Comparison of ENCODE assay signal across 8 cellular contexts in the genomic region with DNA sequence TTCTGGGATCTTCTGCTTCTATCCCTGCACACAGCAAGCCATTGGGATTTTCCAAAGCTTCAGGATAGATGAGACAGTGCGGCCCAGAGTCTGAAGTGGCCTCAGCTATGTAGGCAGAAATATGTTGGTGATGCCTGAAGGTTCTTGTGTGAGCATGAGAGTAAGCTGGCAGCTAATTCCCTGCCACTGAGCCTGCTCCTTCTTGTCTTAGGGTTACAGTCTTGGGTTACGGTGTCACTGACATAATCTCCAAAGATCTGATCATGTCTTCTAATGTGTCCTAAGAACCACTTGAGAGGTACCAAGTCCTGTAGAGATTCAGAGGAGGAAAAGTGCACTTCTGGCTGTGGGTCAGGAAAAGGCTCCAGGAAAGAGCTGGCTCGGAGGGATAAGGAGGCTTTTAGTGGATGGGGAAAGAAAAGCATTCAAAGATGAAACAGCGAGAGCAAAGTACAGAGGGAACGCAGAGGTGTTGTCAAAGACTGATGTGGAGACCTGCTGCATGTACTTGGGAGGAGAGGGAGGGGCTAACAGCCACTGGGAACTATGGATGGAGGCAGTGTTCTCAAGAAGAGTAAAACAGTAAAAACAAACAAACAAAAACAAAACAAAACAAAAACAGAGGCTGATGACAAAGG.
"Had no signal": no experiment of that assay in that cellular context is flagged by ENCODE, and none has a peak within 500 bp of the region (broad histone marks: within the 10 kb centered on the region; RNA-seq: fewer than 3 reads in every experiment).

No MANE protein-coding gene starts in this region.

- H3K36me3 ChIP-seq: esophagus squamous epithelium, tibial nerve, uterus had no signal

- H3K27me3 ChIP-seq: esophagus squamous epithelium, tibial nerve, uterus had no signal

- DNase-seq: activated CD4-positive, alpha-beta T cell treated with anti-CD3 and anti-CD28 coated beads, Interleukin-2, amount 50 U/mL, for 1 hour; amniotic stem cell; effector CD8-positive, alpha-beta T cell; esophagus squamous epithelium; left cardiac atrium; uterus had no signal

- H3K9me3 ChIP-seq: esophagus squamous epithelium, tibial nerve, uterus had no signal

- H3K27ac ChIP-seq: esophagus squamous epithelium, tibial nerve, uterus had no signal

- H3K4me3 ChIP-seq: esophagus squamous epithelium, tibial nerve, uterus had no signal

- H3K4me1 ChIP-seq: uterus had no signal

- ATAC-seq: activated CD4-positive, CD25-positive, alpha-beta regulatory T cell treated with anti-CD3 and anti-CD28 coated beads, Interleukin-2, amount 50 U/mL, for 24 hours had no signal
